Comparison of ENCODE assay signal across 1 cellular context in the genomic region with DNA sequence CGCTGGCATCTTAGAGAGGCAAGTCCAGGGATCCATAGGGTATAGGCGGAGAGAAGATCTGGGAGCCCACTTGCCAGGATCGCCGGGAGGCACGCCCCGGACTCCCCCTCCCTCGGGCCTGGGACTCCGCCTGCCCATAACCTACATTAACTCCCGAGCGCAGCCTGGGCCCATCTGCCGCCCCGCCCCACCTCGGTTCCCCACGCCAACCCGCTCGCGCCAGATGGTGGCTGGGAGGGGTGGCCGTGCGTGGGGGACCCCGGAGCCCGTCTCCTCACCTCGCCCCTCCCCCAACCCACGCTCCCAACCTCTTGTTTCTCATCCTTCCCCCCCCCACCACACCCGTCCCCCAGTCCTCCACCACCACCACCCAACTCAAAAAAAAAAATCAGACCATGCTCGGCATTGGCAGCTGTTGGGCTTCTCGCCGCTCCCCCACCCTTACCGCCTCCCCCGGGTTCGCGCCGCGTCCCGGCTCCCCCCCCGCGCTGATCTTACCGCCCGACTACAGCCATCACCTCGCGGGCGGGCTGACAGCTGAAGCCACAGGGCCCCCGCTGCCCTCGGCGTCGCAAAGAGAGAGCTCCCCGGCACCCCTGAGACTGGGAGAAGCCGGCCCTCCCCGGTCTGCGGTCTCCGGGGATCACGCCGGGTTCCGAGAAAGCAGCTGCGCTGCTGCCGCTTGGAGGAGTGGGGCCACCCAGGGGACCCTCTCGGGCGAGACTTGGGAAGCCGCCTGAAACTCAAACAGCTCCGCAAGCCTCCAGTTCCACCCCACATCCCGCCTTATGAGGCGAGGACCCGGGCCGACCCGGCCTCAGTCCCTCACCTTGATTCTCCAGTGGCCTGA.
TF ChIP-seq lines count a peak whose summit lies in the region.

No MANE protein-coding gene starts in this region.

TF ChIP-seq in K562, 482 proteins besides CTCF, POLR2A, EP300 and RAD21 (continued from another document and continues in another):
- TF ChIP-seq, protein P1, sequence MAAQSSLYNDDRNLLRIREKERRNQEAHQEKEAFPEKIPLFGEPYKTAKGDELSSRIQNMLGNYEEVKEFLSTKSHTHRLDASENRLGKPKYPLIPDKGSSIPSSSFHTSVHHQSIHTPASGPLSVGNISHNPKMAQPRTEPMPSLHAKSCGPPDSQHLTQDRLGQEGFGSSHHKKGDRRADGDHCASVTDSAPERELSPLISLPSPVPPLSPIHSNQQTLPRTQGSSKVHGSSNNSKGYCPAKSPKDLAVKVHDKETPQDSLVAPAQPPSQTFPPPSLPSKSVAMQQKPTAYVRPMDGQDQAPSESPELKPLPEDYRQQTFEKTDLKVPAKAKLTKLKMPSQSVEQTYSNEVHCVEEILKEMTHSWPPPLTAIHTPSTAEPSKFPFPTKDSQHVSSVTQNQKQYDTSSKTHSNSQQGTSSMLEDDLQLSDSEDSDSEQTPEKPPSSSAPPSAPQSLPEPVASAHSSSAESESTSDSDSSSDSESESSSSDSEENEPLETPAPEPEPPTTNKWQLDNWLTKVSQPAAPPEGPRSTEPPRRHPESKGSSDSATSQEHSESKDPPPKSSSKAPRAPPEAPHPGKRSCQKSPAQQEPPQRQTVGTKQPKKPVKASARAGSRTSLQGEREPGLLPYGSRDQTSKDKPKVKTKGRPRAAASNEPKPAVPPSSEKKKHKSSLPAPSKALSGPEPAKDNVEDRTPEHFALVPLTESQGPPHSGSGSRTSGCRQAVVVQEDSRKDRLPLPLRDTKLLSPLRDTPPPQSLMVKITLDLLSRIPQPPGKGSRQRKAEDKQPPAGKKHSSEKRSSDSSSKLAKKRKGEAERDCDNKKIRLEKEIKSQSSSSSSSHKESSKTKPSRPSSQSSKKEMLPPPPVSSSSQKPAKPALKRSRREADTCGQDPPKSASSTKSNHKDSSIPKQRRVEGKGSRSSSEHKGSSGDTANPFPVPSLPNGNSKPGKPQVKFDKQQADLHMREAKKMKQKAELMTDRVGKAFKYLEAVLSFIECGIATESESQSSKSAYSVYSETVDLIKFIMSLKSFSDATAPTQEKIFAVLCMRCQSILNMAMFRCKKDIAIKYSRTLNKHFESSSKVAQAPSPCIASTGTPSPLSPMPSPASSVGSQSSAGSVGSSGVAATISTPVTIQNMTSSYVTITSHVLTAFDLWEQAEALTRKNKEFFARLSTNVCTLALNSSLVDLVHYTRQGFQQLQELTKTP (IDR thresholded peaks at IDR 0.05; ENCODE audit: low read depth in 1 of 2, partially characterized antibody in 2 of 2): no peak
- no peak for TF ChIP-seq MYC (IDR thresholded peaks at IDR 0.05; ENCODE audit: low read depth, low read length)
- no peak for TF ChIP-seq MYC (CRISPR knock-in tag; IDR thresholded peaks at IDR 0.05; ENCODE audit: borderline replicate concordance, low read depth)
- TF ChIP-seq, protein P2, sequence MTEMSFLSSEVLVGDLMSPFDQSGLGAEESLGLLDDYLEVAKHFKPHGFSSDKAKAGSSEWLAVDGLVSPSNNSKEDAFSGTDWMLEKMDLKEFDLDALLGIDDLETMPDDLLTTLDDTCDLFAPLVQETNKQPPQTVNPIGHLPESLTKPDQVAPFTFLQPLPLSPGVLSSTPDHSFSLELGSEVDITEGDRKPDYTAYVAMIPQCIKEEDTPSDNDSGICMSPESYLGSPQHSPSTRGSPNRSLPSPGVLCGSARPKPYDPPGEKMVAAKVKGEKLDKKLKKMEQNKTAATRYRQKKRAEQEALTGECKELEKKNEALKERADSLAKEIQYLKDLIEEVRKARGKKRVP (CRISPR knock-in tag; IDR thresholded peaks at IDR 0.05): no peak
- TF ChIP-seq MCM2 (IDR thresholded peaks at IDR 0.05; ENCODE audit: low read depth): no peak
- peak; percentile 15; the same call in 1 of the 2 replicates for TF ChIP-seq DPF2 (IDR thresholded peaks at IDR 0.05)
- 0 out of 2 replicates have a peak, but pooled peaks have one; percentile 3 for TF ChIP-seq CBFA2T3 (IDR thresholded peaks at IDR 0.05)
- TF ChIP-seq ZNF561 (CRISPR knock-in tag; conservative IDR thresholded peaks at IDR 0.05): no peak
- no peak for TF ChIP-seq NFE2L1 (tag; IDR thresholded peaks at IDR 0.05; ENCODE audit: borderline replicate concordance, low read depth)
- no peak for TF ChIP-seq FOXA3 (CRISPR knock-in tag; conservative IDR thresholded peaks at IDR 0.05 in 1 of 2, IDR thresholded peaks at IDR 0.05 in 1 of 2)
- TF ChIP-seq FOXP1 (CRISPR knock-in tag; IDR thresholded peaks at IDR 0.05): no peak
- TF ChIP-seq ZNF778 (CRISPR knock-in tag; IDR thresholded peaks at IDR 0.05): no peak
- TF ChIP-seq ARHGAP35 (IDR thresholded peaks at IDR 0.05; ENCODE audit: partially characterized antibody): no peak
- no peak for TF ChIP-seq SNRNP70 (optimal IDR thresholded peaks at IDR 0.05; ENCODE audit: low read depth, low read length)
- TF ChIP-seq, protein P3, sequence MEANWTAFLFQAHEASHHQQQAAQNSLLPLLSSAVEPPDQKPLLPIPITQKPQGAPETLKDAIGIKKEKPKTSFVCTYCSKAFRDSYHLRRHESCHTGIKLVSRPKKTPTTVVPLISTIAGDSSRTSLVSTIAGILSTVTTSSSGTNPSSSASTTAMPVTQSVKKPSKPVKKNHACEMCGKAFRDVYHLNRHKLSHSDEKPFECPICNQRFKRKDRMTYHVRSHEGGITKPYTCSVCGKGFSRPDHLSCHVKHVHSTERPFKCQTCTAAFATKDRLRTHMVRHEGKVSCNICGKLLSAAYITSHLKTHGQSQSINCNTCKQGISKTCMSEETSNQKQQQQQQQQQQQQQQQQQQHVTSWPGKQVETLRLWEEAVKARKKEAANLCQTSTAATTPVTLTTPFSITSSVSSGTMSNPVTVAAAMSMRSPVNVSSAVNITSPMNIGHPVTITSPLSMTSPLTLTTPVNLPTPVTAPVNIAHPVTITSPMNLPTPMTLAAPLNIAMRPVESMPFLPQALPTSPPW (CRISPR knock-in tag; IDR thresholded peaks at IDR 0.05): peak; percentile 93
- TF ChIP-seq DIDO1 (tag; IDR thresholded peaks at IDR 0.05; ENCODE audit: low read depth): no peak
- no peak for TF ChIP-seq ZNF57 (CRISPR knock-in tag; IDR thresholded peaks at IDR 0.05)
- TF ChIP-seq, protein P4, sequence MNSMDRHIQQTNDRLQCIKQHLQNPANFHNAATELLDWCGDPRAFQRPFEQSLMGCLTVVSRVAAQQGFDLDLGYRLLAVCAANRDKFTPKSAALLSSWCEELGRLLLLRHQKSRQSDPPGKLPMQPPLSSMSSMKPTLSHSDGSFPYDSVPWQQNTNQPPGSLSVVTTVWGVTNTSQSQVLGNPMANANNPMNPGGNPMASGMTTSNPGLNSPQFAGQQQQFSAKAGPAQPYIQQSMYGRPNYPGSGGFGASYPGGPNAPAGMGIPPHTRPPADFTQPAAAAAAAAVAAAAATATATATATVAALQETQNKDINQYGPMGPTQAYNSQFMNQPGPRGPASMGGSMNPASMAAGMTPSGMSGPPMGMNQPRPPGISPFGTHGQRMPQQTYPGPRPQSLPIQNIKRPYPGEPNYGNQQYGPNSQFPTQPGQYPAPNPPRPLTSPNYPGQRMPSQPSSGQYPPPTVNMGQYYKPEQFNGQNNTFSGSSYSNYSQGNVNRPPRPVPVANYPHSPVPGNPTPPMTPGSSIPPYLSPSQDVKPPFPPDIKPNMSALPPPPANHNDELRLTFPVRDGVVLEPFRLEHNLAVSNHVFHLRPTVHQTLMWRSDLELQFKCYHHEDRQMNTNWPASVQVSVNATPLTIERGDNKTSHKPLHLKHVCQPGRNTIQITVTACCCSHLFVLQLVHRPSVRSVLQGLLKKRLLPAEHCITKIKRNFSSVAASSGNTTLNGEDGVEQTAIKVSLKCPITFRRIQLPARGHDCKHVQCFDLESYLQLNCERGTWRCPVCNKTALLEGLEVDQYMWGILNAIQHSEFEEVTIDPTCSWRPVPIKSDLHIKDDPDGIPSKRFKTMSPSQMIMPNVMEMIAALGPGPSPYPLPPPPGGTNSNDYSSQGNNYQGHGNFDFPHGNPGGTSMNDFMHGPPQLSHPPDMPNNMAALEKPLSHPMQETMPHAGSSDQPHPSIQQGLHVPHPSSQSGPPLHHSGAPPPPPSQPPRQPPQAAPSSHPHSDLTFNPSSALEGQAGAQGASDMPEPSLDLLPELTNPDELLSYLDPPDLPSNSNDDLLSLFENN (IDR thresholded peaks at IDR 0.05; ENCODE audit: low read depth in 2 of 2, low read length in 2 of 2): no peak
- TF ChIP-seq, protein P5, sequence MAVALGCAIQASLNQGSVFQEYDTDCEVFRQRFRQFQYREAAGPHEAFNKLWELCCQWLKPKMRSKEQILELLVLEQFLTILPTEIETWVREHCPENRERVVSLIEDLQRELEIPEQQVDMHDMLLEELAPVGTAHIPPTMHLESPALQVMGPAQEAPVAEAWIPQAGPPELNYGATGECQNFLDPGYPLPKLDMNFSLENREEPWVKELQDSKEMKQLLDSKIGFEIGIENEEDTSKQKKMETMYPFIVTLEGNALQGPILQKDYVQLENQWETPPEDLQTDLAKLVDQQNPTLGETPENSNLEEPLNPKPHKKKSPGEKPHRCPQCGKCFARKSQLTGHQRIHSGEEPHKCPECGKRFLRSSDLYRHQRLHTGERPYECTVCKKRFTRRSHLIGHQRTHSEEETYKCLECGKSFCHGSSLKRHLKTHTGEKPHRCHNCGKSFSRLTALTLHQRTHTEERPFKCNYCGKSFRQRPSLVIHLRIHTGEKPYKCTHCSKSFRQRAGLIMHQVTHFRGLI (CRISPR knock-in tag; IDR thresholded peaks at IDR 0.05): no peak
- no peak for TF ChIP-seq GABPB1 (CRISPR knock-in tag; IDR thresholded peaks at IDR 0.05)
- TF ChIP-seq NR2C2 (CRISPR knock-in tag; IDR thresholded peaks at IDR 0.05): no peak
- TF ChIP-seq NR2C2 (tag; IDR thresholded peaks at IDR 0.05): no peak
- 0 out of 2 replicates have a peak, but pooled peaks have one; percentile 21 for TF ChIP-seq CREM (IDR thresholded peaks at IDR 0.05; ENCODE audit: low read depth)
- no peak for TF ChIP-seq ZNF668 (CRISPR knock-in tag; IDR thresholded peaks at IDR 0.05)
- TF ChIP-seq EGR1 (conservative IDR thresholded peaks at IDR 0.05): peak; percentile 38; the same call in 1 of the 2 replicates
- TF ChIP-seq KLF6 (CRISPR knock-in tag; IDR thresholded peaks at IDR 0.05; ENCODE audit: borderline replicate concordance): no peak
- no peak for TF ChIP-seq CCNT2 (IDR thresholded peaks at IDR 0.05; ENCODE audit: borderline replicate concordance, extremely low read depth, insufficient read length, low read depth, low read length)
- peak; percentile 22 for TF ChIP-seq HMGN3 (IDR thresholded peaks at IDR 0.05; ENCODE audit: borderline replicate concordance, extremely low read depth, insufficient read length, low read depth, low read length)
- TF ChIP-seq ZC3H11A (IDR thresholded peaks at IDR 0.05; ENCODE audit: low read depth, low read length): no peak
- TF ChIP-seq, protein P6, sequence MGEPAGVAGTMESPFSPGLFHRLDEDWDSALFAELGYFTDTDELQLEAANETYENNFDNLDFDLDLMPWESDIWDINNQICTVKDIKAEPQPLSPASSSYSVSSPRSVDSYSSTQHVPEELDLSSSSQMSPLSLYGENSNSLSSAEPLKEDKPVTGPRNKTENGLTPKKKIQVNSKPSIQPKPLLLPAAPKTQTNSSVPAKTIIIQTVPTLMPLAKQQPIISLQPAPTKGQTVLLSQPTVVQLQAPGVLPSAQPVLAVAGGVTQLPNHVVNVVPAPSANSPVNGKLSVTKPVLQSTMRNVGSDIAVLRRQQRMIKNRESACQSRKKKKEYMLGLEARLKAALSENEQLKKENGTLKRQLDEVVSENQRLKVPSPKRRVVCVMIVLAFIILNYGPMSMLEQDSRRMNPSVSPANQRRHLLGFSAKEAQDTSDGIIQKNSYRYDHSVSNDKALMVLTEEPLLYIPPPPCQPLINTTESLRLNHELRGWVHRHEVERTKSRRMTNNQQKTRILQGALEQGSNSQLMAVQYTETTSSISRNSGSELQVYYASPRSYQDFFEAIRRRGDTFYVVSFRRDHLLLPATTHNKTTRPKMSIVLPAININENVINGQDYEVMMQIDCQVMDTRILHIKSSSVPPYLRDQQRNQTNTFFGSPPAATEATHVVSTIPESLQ (CRISPR knock-in tag; IDR thresholded peaks at IDR 0.05): no peak
- TF ChIP-seq PYGO2 (tag; IDR thresholded peaks at IDR 0.05): no peak
- TF ChIP-seq SMAD1 (IDR thresholded peaks at IDR 0.05; ENCODE audit: low read depth, low read length, partially characterized antibody): no peak
- TF ChIP-seq, protein P7, sequence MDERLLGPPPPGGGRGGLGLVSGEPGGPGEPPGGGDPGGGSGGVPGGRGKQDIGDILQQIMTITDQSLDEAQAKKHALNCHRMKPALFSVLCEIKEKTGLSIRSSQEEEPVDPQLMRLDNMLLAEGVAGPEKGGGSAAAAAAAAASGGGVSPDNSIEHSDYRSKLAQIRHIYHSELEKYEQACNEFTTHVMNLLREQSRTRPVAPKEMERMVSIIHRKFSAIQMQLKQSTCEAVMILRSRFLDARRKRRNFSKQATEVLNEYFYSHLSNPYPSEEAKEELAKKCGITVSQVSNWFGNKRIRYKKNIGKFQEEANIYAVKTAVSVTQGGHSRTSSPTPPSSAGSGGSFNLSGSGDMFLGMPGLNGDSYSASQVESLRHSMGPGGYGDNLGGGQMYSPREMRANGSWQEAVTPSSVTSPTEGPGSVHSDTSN (CRISPR knock-in tag; IDR thresholded peaks at IDR 0.05; ENCODE audit: low read depth): no peak
- TF ChIP-seq, protein P7 (tag; conservative IDR thresholded peaks at IDR 0.05; ENCODE audit: low read depth): no peak
- TF ChIP-seq, protein P8, sequence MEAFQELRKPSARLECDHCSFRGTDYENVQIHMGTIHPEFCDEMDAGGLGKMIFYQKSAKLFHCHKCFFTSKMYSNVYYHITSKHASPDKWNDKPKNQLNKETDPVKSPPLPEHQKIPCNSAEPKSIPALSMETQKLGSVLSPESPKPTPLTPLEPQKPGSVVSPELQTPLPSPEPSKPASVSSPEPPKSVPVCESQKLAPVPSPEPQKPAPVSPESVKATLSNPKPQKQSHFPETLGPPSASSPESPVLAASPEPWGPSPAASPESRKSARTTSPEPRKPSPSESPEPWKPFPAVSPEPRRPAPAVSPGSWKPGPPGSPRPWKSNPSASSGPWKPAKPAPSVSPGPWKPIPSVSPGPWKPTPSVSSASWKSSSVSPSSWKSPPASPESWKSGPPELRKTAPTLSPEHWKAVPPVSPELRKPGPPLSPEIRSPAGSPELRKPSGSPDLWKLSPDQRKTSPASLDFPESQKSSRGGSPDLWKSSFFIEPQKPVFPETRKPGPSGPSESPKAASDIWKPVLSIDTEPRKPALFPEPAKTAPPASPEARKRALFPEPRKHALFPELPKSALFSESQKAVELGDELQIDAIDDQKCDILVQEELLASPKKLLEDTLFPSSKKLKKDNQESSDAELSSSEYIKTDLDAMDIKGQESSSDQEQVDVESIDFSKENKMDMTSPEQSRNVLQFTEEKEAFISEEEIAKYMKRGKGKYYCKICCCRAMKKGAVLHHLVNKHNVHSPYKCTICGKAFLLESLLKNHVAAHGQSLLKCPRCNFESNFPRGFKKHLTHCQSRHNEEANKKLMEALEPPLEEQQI (IDR thresholded peaks at IDR 0.05): no peak
